In the genomic region with DNA sequence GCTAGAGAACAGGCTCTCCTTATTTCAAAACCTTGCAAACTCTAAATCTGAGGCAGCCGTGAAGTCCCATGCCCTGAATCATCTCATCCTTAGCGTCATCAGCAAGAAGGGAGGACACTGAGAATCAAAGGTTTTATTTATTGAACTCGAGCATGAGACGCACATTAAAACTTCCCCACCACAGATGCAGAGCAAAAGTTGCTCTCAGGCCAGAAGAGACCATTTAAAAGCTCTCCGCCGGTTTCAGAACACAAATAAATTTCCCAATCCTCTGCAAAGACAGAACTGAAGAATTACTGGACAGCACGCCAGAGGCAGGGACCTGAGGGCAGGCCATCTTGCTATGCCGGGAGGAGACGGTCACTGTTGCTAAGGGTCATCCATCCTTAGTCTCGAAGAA, we compare ENCODE assay signal across 8 cellular contexts. TPM values are rescaled to one million over a fixed set of nuclear protein-coding genes. Genes with fewer than 3 reads are reported as not detected.
A peak's percentile ranks its signal among the peaks of the same experiment; 100 is the strongest.
DNase-seq lines count a peak whose midpoint lies in the region; ATAC-seq lines count a peak whose summit lies in the region.

No MANE protein-coding gene starts in this region.

- peak overlapping the region; percentile 70 for H3K27ac ChIP-seq in muscle layer of colon (ENCODE audit: low read depth, low read length)

- H3K4me1 Mint-ChIP-seq in IgD-negative memory B cell: peaks cover 30 to 41% (median 34%) of the 10 kb centered on the region in 3 donors
- peaks cover 50% of the 10 kb centered on the region for H3K4me1 Mint-ChIP-seq in central memory CD8-positive, alpha-beta T cell

- peak overlapping the region; percentile 79 to 95 (median 93) for H3K4me3 Mint-ChIP-seq in IgD-negative memory B cell
- H3K4me3 Mint-ChIP-seq in central memory CD8-positive, alpha-beta T cell: peak overlapping the region; percentile 89

- H3K27me3 Mint-ChIP-seq in IgD-negative memory B cell: no peaks in the 10 kb centered on the region
- no peaks in the 10 kb centered on the region for H3K27me3 Mint-ChIP-seq in central memory CD8-positive, alpha-beta T cell

- no peaks in the 10 kb centered on the region for H3K9me3 Mint-ChIP-seq in IgD-negative memory B cell
- H3K9me3 Mint-ChIP-seq in central memory CD8-positive, alpha-beta T cell: no peaks in the 10 kb centered on the region

- peaks cover 23% of the 10 kb centered on the region for H3K36me3 ChIP-seq in muscle layer of colon (ENCODE audit: insufficient read depth, low read length)

- H3K4me1 ChIP-seq in muscle layer of colon (ENCODE audit: insufficient read depth, low read length): peaks cover 32% of the 10 kb centered on the region

- H3K9me3 ChIP-seq in muscle layer of colon (ENCODE audit: low read length): no peaks in the 10 kb centered on the region

- peak overlapping the region; percentile 83 for H3K9ac ChIP-seq in muscle layer of colon (ENCODE audit: low read length)

- DNase-seq in AG08396 (ENCODE audit: low spot score) (peak; percentile 55), NCI-H1436 treated with DMSO at 0.1 percent for 48 hours (lab: John Stamatoyannopoulos, UW) (no peak), NCI-H1092 treated with DMSO at 0.1 percent for 48 hours (lab: John Stamatoyannopoulos, UW) (no peak), HUDEP-2 (lab: John Stamatoyannopoulos, UW; ENCODE audit: unreplicated experiment in 76 of 76) (no peak), superior temporal gyrus (ENCODE audit: extremely low spot score) (no peak)
- DNase-seq in central memory CD8-positive, alpha-beta T cell (ENCODE audit: low spot score in 2 of 2): no peak

- no peaks in the 10 kb centered on the region for H3K27me3 ChIP-seq in muscle layer of colon (ENCODE audit: control insufficient read depth in 1 of 2, insufficient read depth in 2 of 2, low read length in 2 of 2)

- H3K36me3 Mint-ChIP-seq in IgD-negative memory B cell: no peaks in the 10 kb centered on the region
- H3K36me3 Mint-ChIP-seq in central memory CD8-positive, alpha-beta T cell (ENCODE audit: insufficient read depth): peaks cover 23% of the 10 kb centered on the region

- peak overlapping the region; percentile 26 to 46 for H3K4me3 ChIP-seq in muscle layer of colon (ENCODE audit: low read depth in 1 of 2, low read length in 2 of 2)

- no peak for ATAC-seq in central memory CD8-positive, alpha-beta T cell (replicated peaks; ENCODE audit: extremely low read depth, poor library complexity, severe bottlenecking)

- peak overlapping the region; percentile 14 to 92 (median 90) for H3K27ac Mint-ChIP-seq in IgD-negative memory B cell
- peak overlapping the region; percentile 94 for H3K27ac Mint-ChIP-seq in central memory CD8-positive, alpha-beta T cell (ENCODE audit: low read depth)

RNA-seq across cellular contexts. Expression of a gene that starts 1.3 kb away (rescaled TPM):
- polyA plus RNA-seq in IgD-negative memory B cell: 6.7 TPM

RNA-seq across cellular contexts. Expression of a gene that starts 26.5 kb away (rescaled TPM):
- polyA plus RNA-seq in IgD-negative memory B cell: 42.7 TPM
